ENCODE assay signal across 10 cellular contexts in genomic region chr3:69787436-69788168, GRCh38. TPM values are rescaled to one million over a fixed set of nuclear protein-coding genes. Genes with fewer than 3 reads are reported as not detected.
DNase-seq lines count a peak whose midpoint lies in the region; TF ChIP-seq lines count a peak whose summit lies in the region.
"Had no signal": no experiment of that assay in that cellular context is flagged by ENCODE, and none has a peak within 500 bp of the region (broad histone marks: within the 10 kb centered on the region; RNA-seq: fewer than 3 reads in every experiment).

No MANE protein-coding gene starts in this region.

- H3K4me3 ChIP-seq in fibroblast of lung (replicated peaks in 1 of 4; ENCODE audit: control extremely low read depth in 1 of 4, insufficient read depth in 1 of 4, low read depth in 3 of 4, low read length in 4 of 4) = no peak overlapping the region
- H3K4me3 ChIP-seq in rectal smooth muscle tissue (ENCODE audit: low read length) = no peak overlapping the region
- H3K4me3 ChIP-seq in Karpas-422 (ENCODE audit: low read length) = no peak overlapping the region
- H3K4me3 ChIP-seq in spleen = no peak overlapping the region

- H3K27ac ChIP-seq in fibroblast of lung (ENCODE audit: insufficient read depth, low read length) (no peak overlapping the region), rectal smooth muscle tissue (ENCODE audit: low read depth, low read length) (peak overlapping the region; percentile 24), Karpas-422 (ENCODE audit: low read length) (no peak overlapping the region), spleen (no peak overlapping the region)

- H3K79me2 ChIP-seq in fibroblast of lung (ENCODE audit: control insufficient read depth, insufficient read depth, low read length) (no peaks in the 10 kb centered on the region), Karpas-422 (ENCODE audit: low read length) (no peaks in the 10 kb centered on the region)

- H2AFZ ChIP-seq in fibroblast of lung (ENCODE audit: low read length) (no peak overlapping the region), Karpas-422 (ENCODE audit: low read length) (no peak overlapping the region)

- H3K4me1 ChIP-seq in fibroblast of lung (ENCODE audit: control insufficient read depth, extremely low read depth, insufficient read depth, low read length) (peaks cover 27% of the 10 kb centered on the region), rectal smooth muscle tissue (ENCODE audit: control insufficient read depth, insufficient read depth, low read length) (peaks cover 38% of the 10 kb centered on the region), Karpas-422 (ENCODE audit: low read length) (no peaks in the 10 kb centered on the region), spleen (peaks cover 0 to 11% (median 2%) of the 10 kb centered on the region in 6 donors)

- no peaks in the 10 kb centered on the region for H3K9me2 ChIP-seq in Karpas-422 (replicated peaks; ENCODE audit: insufficient read depth, low read length)

- intact Hi-C loops in spleen (cut with DNase I; ENCODE audit: low total_unique reads) = no loop called here

- DNase-seq in EL (peak; percentile 85), RPMI7951 (ENCODE audit: low read depth) (peak; percentile 83), fibroblast of lung (ENCODE audit: low read depth in 2 of 2) (peak; percentile 86 to 89), Karpas-422 (no peak), spleen (no peak), hepatic stellate cell (ENCODE audit: low spot score) (no peak)
- DNase-seq in activated CD8-positive, alpha-beta memory T cell treated with anti-CD3 and anti-CD28 coated beads, Interleukin-2, amount 50 U/mL, for 48 hours = no peak
- DNase-seq: midbrain, MV-4-11 had no signal

- WGBS in spleen, 5 donors = 51 to 84% (median 71%) methylated on average over 3 of the region's 3 CpGs

- TF ChIP-seq CTCF in fibroblast of lung (conservative IDR thresholded peaks at IDR 0.05 in 1 of 2, IDR thresholded peaks at IDR 0.05 in 1 of 2; ENCODE audit: low read depth in 1 of 2, low read length in 2 of 2) (no peak), spleen (IDR thresholded peaks at IDR 0.05 in 8 of 11, conservative IDR thresholded peaks at IDR 0.05 in 3 of 11) (no peak)

- H4K20me1 ChIP-seq in fibroblast of lung (ENCODE audit: control insufficient read depth, extremely low read depth, insufficient read depth, low read length) (no peaks in the 10 kb centered on the region), Karpas-422 (ENCODE audit: insufficient read depth, low read depth, low read length) (no peaks in the 10 kb centered on the region)

- no peak for TF ChIP-seq POLR2A in spleen (IDR thresholded peaks at IDR 0.05)

- no peaks in the 10 kb centered on the region for H3K27me3 ChIP-seq in fibroblast of lung (ENCODE audit: control insufficient read depth, insufficient read depth, low read length)
- no peaks in the 10 kb centered on the region for H3K27me3 ChIP-seq in rectal smooth muscle tissue (ENCODE audit: control insufficient read depth, insufficient read depth, low read length)
- no peaks in the 10 kb centered on the region for H3K27me3 ChIP-seq in Karpas-422 (ENCODE audit: low read length)
- no peaks in the 10 kb centered on the region for H3K27me3 ChIP-seq in spleen (replicated peaks in 1 of 7)

- H3K36me3 ChIP-seq in fibroblast of lung (ENCODE audit: control insufficient read depth, insufficient read depth, low read length) (no peaks in the 10 kb centered on the region), rectal smooth muscle tissue (ENCODE audit: control insufficient read depth, insufficient read depth, low read length) (no peaks in the 10 kb centered on the region), Karpas-422 (ENCODE audit: insufficient read depth, low read length) (no peaks in the 10 kb centered on the region), spleen (no peaks in the 10 kb centered on the region)

- H3K9me3 ChIP-seq in fibroblast of lung (ENCODE audit: control insufficient read depth, insufficient read depth, low read depth, low read length) (no peaks in the 10 kb centered on the region), Karpas-422 (ENCODE audit: low read length) (no peaks in the 10 kb centered on the region), spleen (no peaks in the 10 kb centered on the region)

- H3K4me2 ChIP-seq in fibroblast of lung (ENCODE audit: extremely low read depth, insufficient read depth, low read length) (peak overlapping the region; percentile 28), Karpas-422 (ENCODE audit: low read depth, low read length, poor library complexity, severe bottlenecking) (no peak overlapping the region)

- no peak overlapping the region for H3K9ac ChIP-seq in fibroblast of lung (ENCODE audit: insufficient read depth, low read length)
- H3K9ac ChIP-seq in rectal smooth muscle tissue (ENCODE audit: low read length) = no peak overlapping the region
- H3K9ac ChIP-seq in Karpas-422 (ENCODE audit: low read length) = no peak overlapping the region

RNA-seq across cellular contexts. Expression of gene MITF, which starts 48.3 kb away (rescaled TPM):
- 4.0 and 4.3 TPM in 2 replicates for total RNA-seq in RPMI7951 (2014; rRNA removed; shearing (Covaris generic))
- total RNA-seq in fibroblast of lung (22.3 and 34.3 TPM in 2 replicates), spleen (10 to 100 TPM in 3 of 7 donors, 1 to 10 TPM in 4; 4.2 to 11.9 (median 7.3) TPM)
- polyA plus RNA-seq in fibroblast of lung (21.0 and 31.6 TPM in 2 replicates), spleen (1 to 10 TPM in 2 of 3 donors, under 1 TPM in 1; 0.83 to 2.3 (median 1.2) TPM)
- polyA plus RNA-seq in fibroblast of lung (2012) = 11.1 and 17.8 TPM in 2 replicates
- polyA minus RNA-seq in fibroblast of lung (ENCODE audit: low replicate concordance) = 38.9 and 47.8 TPM in 2 replicates
- total RNA-seq in Karpas-422 (2014; rRNA removed; shearing (Covaris generic); ENCODE audit: low replicate concordance) = not detected in 2 replicates

Comparison
In these comparisons a context has a peak if more than half of its experiments do, and no peak if none do; other contexts are left out.
1. DNase-seq: peak in EL (single experiment), RPMI7951 (single experiment) and fibroblast of lung (2 of 2); none in Karpas-422 (single experiment), spleen (single experiment), activated CD8-positive, alpha-beta memory T cell treated with anti-CD3 and anti-CD28 coated beads, Interleukin-2, amount 50 U/mL, for 48 hours (single experiment) and hepatic stellate cell (single experiment).